Comparison of ENCODE assay signal across 27 cellular contexts in genomic region chr10:125248489-125248888, GRCh38.
"Had no signal": no experiment of that assay in that cellular context is flagged by ENCODE, and none has a peak within 500 bp of the region (broad histone marks: within the 10 kb centered on the region; RNA-seq: fewer than 3 reads in every experiment).

No MANE protein-coding gene starts in this region.

- DNase-seq: islet precursor cell; left ventricle myocardium inferior; mesendoderm; naive B cell; natural killer cell; nephron progenitor cell; occipital lobe; ovary; right lobe of liver; stimulated activated CD4-positive, alpha-beta T cell treated with anti-CD3 and anti-CD28 coated beads, Interleukin-1b, Interleukin-23, amount 100 ng/mL, for 48 hours; stimulated activated CD4-positive, alpha-beta T cell treated with anti-CD3 and anti-CD28 coated beads, Interleukin-2, amount 100 ng/mL, for 48 hours; stimulated activated CD4-positive, alpha-beta T cell treated with anti-CD3 and anti-CD28 coated beads, Interleukin-4, amount 100 ng/mL, for 4 hours; stimulated activated CD8-positive, alpha-beta memory T cell treated with anti-CD3 and anti-CD28 coated beads, Interleukin-4, amount 100 ng/mL, for 48 hours; stimulated activated naive CD4-positive, alpha-beta T cell treated with Interleukin-2 at 50 U/mL for 16 hours; stimulated activated naive CD8-positive, alpha-beta T cell treated with anti-CD3 and anti-CD28 coated beads, Interleukin-15, amount 100 ng/mL, for 72 hours; substantia nigra; upper lobe of left lung had no signal

- H3K4me1 ChIP-seq: left ventricle myocardium inferior, right atrium auricular region, right lobe of liver, tibial nerve, upper lobe of left lung, vagina had no signal

- H3K27me3 Mint-ChIP-seq: stimulated activated memory B cell treated with anti-CD40 and anti-IgM and Interleukin-4, amounts not matched to agents 10 μg/mL and 1 μg/mL and 100 μg/mL, for 72 hours; stimulated activated naive CD8-positive, alpha-beta T cell treated with anti-CD3 and anti-CD28 coated beads, Interleukin-15, amount 100 ng/mL, for 72 hours had no signal

- H3K9me3 ChIP-seq: neutrophil, ovary, right lobe of liver, vagina had no signal

- ATAC-seq: natural killer cell; right lobe of liver; stimulated activated memory B cell treated with anti-CD40 and anti-IgM and Interleukin-4, amounts not matched to agents 10 μg/mL and 1 μg/mL and 100 μg/mL, for 72 hours; stimulated activated naive CD8-positive, alpha-beta T cell treated with anti-CD3 and anti-CD28 coated beads, Interleukin-15, amount 100 ng/mL, for 72 hours had no signal

- H2AFZ ChIP-seq: neural progenitor cell had no signal

- H3K4me2 ChIP-seq: neural progenitor cell, smooth muscle cell had no signal

- H3K36me3 Mint-ChIP-seq: naive B cell; neural progenitor cell; stimulated activated memory B cell treated with anti-CD40 and anti-IgM and Interleukin-4, amounts not matched to agents 10 μg/mL and 1 μg/mL and 100 μg/mL, for 72 hours had no signal

- H3K9ac ChIP-seq: neural progenitor cell had no signal

- H3K4me3 ChIP-seq: left ventricle myocardium inferior, lung, neural progenitor cell, ovary, right atrium auricular region, right lobe of liver, smooth muscle cell, tibial nerve, upper lobe of left lung, vagina had no signal

- H3K27ac ChIP-seq: left ventricle myocardium inferior, neural progenitor cell, neutrophil, ovary, right atrium auricular region, right lobe of liver, tibial nerve, upper lobe of left lung, vagina had no signal

- H3K27me3 ChIP-seq: neural progenitor cell, ovary, right atrium auricular region, right lobe of liver, upper lobe of left lung, vagina had no signal

- H3K27ac Mint-ChIP-seq: mesothelial cell of epicardium; naive B cell; natural killer cell; nephron progenitor cell; neural progenitor cell; progenitor cell of endocrine pancreas; stimulated activated memory B cell treated with anti-CD40 and anti-IgM and Interleukin-4, amounts not matched to agents 10 μg/mL and 1 μg/mL and 100 μg/mL, for 72 hours; stimulated activated naive CD8-positive, alpha-beta T cell treated with anti-CD3 and anti-CD28 coated beads, Interleukin-15, amount 100 ng/mL, for 72 hours had no signal

- H3K4me3 Mint-ChIP-seq: mesothelial cell of epicardium; naive B cell; natural killer cell; nephron progenitor cell; neural progenitor cell; stimulated activated memory B cell treated with anti-CD40 and anti-IgM and Interleukin-4, amounts not matched to agents 10 μg/mL and 1 μg/mL and 100 μg/mL, for 72 hours; stimulated activated naive CD8-positive, alpha-beta T cell treated with anti-CD3 and anti-CD28 coated beads, Interleukin-15, amount 100 ng/mL, for 72 hours had no signal

- H3K36me3 ChIP-seq: left ventricle myocardium inferior, neural progenitor cell, neutrophil, ovary, right atrium auricular region, right lobe of liver, tibial nerve, upper lobe of left lung, vagina had no signal

- H3K4me1 Mint-ChIP-seq: mesothelial cell of epicardium; naive B cell; natural killer cell; nephron progenitor cell; stimulated activated memory B cell treated with anti-CD40 and anti-IgM and Interleukin-4, amounts not matched to agents 10 μg/mL and 1 μg/mL and 100 μg/mL, for 72 hours; stimulated activated naive CD8-positive, alpha-beta T cell treated with anti-CD3 and anti-CD28 coated beads, Interleukin-15, amount 100 ng/mL, for 72 hours had no signal
